Comparison of ENCODE assay signal across 24 cellular contexts in genomic region chr12:108753969-108754368, GRCh38. TPM values are rescaled to one million over a fixed set of nuclear protein-coding genes. Genes with fewer than 3 reads are reported as not detected.
A peak's percentile ranks its signal among the peaks of the same experiment; 100 is the strongest.
DNase-seq lines count a peak whose midpoint lies in the region; ATAC-seq, FAIRE-seq and TF ChIP-seq lines count a peak whose summit lies in the region.
"Had no signal": no experiment of that assay in that cellular context is flagged by ENCODE, and none has a peak within 500 bp of the region (broad histone marks: within the 10 kb centered on the region; RNA-seq: fewer than 3 reads in every experiment).

No MANE protein-coding gene starts in this region.

- no TSS peak for BruUV-seq in K562 (replicated peaks; lab: Mats Ljungman, UMichigan)
- BruUV-seq in PC-9 (replicated peaks; lab: Mats Ljungman, UMichigan) = no TSS peak

- H3K9me1 ChIP-seq in K562 (ENCODE audit: control insufficient read depth, insufficient read depth, low read length) = no peaks in the 10 kb centered on the region

- H3F3A ChIP-seq in PC-9 (ENCODE audit: insufficient read depth, low read depth) = no peaks in the 10 kb centered on the region

- no peak overlapping the region for H3K27ac Mint-ChIP-seq in activated CD4-positive, alpha-beta T cell treated with anti-CD3 and anti-CD28 coated beads, Interleukin-2, amount 10 ng/mL, durations not matched to agents 7 days and 5 days
- H3K27ac Mint-ChIP-seq: CD4-positive, CD25-positive, alpha-beta regulatory T cell; CD8-positive, alpha-beta memory T cell; H9 had no signal

- FAIRE-seq in K562 (lab: Jason Lieb, UNC) (no peak), kidney (lab: Jason Lieb, UNC) (no peak)
- FAIRE-seq: A204.1, G401.6, GM12891, H1 had no signal

- H3K9ac ChIP-seq in K562 (ENCODE audit: insufficient read depth in 1 of 2, low read depth in 2 of 2, low read length in 2 of 2) (no peak overlapping the region), kidney (ENCODE audit: low read length in 2 of 2) (no peak overlapping the region)

- in situ Hi-C loops in K562 (cut with MboI) = no loop called here

- TF ChIP-seq EP300 in K562 (IDR thresholded peaks at IDR 0.05; ENCODE audit: low read length) = no peak

- no peaks in the 10 kb centered on the region for H3K4me1 ChIP-seq in K562 (replicated peaks in 1 of 2; ENCODE audit: control insufficient read depth in 2 of 2, insufficient read depth in 2 of 2, low read length in 2 of 2)
- H3K4me1 ChIP-seq in kidney (ENCODE audit: control insufficient read depth in 1 of 2, insufficient read depth in 1 of 2, low read depth in 1 of 2, low read length in 2 of 2) = peaks cover 0 to 12% of the 10 kb centered on the region in 2 donors
- no peaks in the 10 kb centered on the region for H3K4me1 ChIP-seq in PC-9 (replicated peaks; ENCODE audit: insufficient read depth)
- H3K4me1 ChIP-seq: BE2C had no signal

- H3K36me3 ChIP-seq in K562 (ENCODE audit: control insufficient read depth, insufficient read depth, low read length) (no peaks in the 10 kb centered on the region), kidney (ENCODE audit: control insufficient read depth in 1 of 2, insufficient read depth in 2 of 2, low read length in 2 of 2) (no peaks in the 10 kb centered on the region), PC-9 (ENCODE audit: low read depth) (no peaks in the 10 kb centered on the region)
- H3K36me3 ChIP-seq: BE2C had no signal

- ATAC-seq in K562 = no peak
- ATAC-seq in HG02938 (IDR thresholded peaks at IDR 0.05; ENCODE audit: unreplicated experiment) = no peak

- H3K27ac ChIP-seq in K562 (ENCODE audit: extremely low read depth, low read depth, low read length) = no peak overlapping the region
- no peak overlapping the region for H3K27ac ChIP-seq in kidney (ENCODE audit: low read depth in 2 of 2, low read length in 2 of 2)
- no peak overlapping the region for H3K27ac ChIP-seq in PC-9
- H3K27ac ChIP-seq: HL-60 had no signal

- no peaks in the 10 kb centered on the region for H3K27me3 Mint-ChIP-seq in activated CD4-positive, alpha-beta T cell treated with anti-CD3 and anti-CD28 coated beads, Interleukin-2, amount 10 ng/mL, durations not matched to agents 7 days and 5 days

- H2AFZ ChIP-seq in K562 (ENCODE audit: low read depth, low read length) (no peak overlapping the region), PC-9 (no peak overlapping the region)

- intact Hi-C loops in K562 (cut with micrococcal nuclease) = no loop called here
- intact Hi-C loops in kidney (cut with DNase I) = no loop called here
- intact Hi-C loops in posterior vena cava (cut with DNase I) = no loop called here
- intact Hi-C loops in PC-9 (cut with micrococcal nuclease; ENCODE audit: unreplicated experiment) = no loop called here

- H3K27me3 ChIP-seq in K562 (ENCODE audit: control insufficient read depth in 2 of 2, insufficient read depth in 2 of 2, low read length in 2 of 2) (no peaks in the 10 kb centered on the region), PC-9 (ENCODE audit: insufficient read depth, low read depth) (no peaks in the 10 kb centered on the region)
- H3K27me3 ChIP-seq: BE2C had no signal

- H3K79me2 ChIP-seq in K562 (ENCODE audit: control insufficient read depth, insufficient read depth, low read length) = no peaks in the 10 kb centered on the region
- H3K79me2 ChIP-seq in PC-9 (ENCODE audit: low read depth) = no peaks in the 10 kb centered on the region

- POLR2A ChIA-PET in K562 (lab: Yijun Ruan, JAX) (interaction anchor here (0.6 kb wide), 1 partner anchor 22 kb away, joined by 3 read pairs; no protein-coding TSS in a partner anchor), PC-9 (lab: Charles Lee; ENCODE audit: unreplicated experiment) (no interaction called here)
- POLR2A ChIA-PET in activated CD4-positive, alpha-beta T cell treated with anti-CD3 and anti-CD28 coated beads, Interleukin-2, amount 10 ng/mL, durations not matched to agents 7 days and 5 days (lab: Charles Lee) = no interaction called here

- no peak for TF ChIP-seq RAD21 in K562 (CRISPR knock-in tag; conservative IDR thresholded peaks at IDR 0.05 in 1 of 2, IDR thresholded peaks at IDR 0.05 in 1 of 2)

- TF ChIP-seq CTCF in K562 (IDR thresholded peaks at IDR 0.05 in 2 of 3, conservative IDR thresholded peaks at IDR 0.05 in 1 of 3; ENCODE audit: insufficient read depth in 2 of 3, low read depth in 1 of 3, low read length in 3 of 3) = no peak
- no peak for TF ChIP-seq CTCF in kidney (IDR thresholded peaks at IDR 0.05; ENCODE audit: borderline replicate concordance, extremely low read depth, insufficient read depth)
- no peak for TF ChIP-seq CTCF in PC-9 (conservative IDR thresholded peaks at IDR 0.05)

- TF ChIP-seq POLR2A in K562 (conservative IDR thresholded peaks at IDR 0.05) = no peak

- H3K4me3 ChIP-seq in K562 (no peak overlapping the region), kidney (ENCODE audit: low read length in 2 of 2) (no peak overlapping the region), PC-9 (no peak overlapping the region)

- H3K9me3 Mint-ChIP-seq in activated CD4-positive, alpha-beta T cell treated with anti-CD3 and anti-CD28 coated beads, Interleukin-2, amount 10 ng/mL, durations not matched to agents 7 days and 5 days = no peaks in the 10 kb centered on the region
- H3K9me3 Mint-ChIP-seq: CD4-positive, CD25-positive, alpha-beta regulatory T cell; CD8-positive, alpha-beta memory T cell; H9 had no signal

- H3K4me3 Mint-ChIP-seq in activated CD4-positive, alpha-beta T cell treated with anti-CD3 and anti-CD28 coated beads, Interleukin-2, amount 10 ng/mL, durations not matched to agents 7 days and 5 days = no peak overlapping the region
- H3K4me3 Mint-ChIP-seq: CD4-positive, CD25-positive, alpha-beta regulatory T cell; CD8-positive, alpha-beta memory T cell; H9 had no signal

- H4K20me1 ChIP-seq in K562 (replicated peaks; ENCODE audit: control insufficient read depth, insufficient read depth, low read length) (no peaks in the 10 kb centered on the region), PC-9 (ENCODE audit: insufficient read depth) (no peaks in the 10 kb centered on the region)

- no peaks in the 10 kb centered on the region for H3K9me3 ChIP-seq in K562 (replicated peaks; ENCODE audit: control insufficient read depth, insufficient read depth, low read depth, low read length)
- H3K9me3 ChIP-seq in kidney (ENCODE audit: control insufficient read depth in 1 of 2, low read length in 2 of 2) = no peaks in the 10 kb centered on the region
- no peaks in the 10 kb centered on the region for H3K9me3 ChIP-seq in PC-9 (ENCODE audit: insufficient read depth, low read depth)
- H3K9me3 ChIP-seq: BE2C had no signal

- DNase-seq in NCI-H69 (lab: John Stamatoyannopoulos, UW) (peak; percentile 68), K562 (ENCODE audit: extremely low read depth in 1 of 4, low spot score in 3 of 4) (no peak), kidney (peak; percentile 49), posterior vena cava (ENCODE audit: low spot score) (peak; percentile 45), NCI-H2227 (lab: John Stamatoyannopoulos, UW; ENCODE audit: unreplicated experiment) (no peak), PC-9 (no peak)
- DNase-seq in activated CD4-positive, alpha-beta T cell treated with anti-CD3 and anti-CD28 coated beads, Interleukin-2, amount 10 ng/mL, durations not matched to agents 7 days and 5 days = no peak
- DNase-seq: ACHN; BE2C; C1 segment of cervical spinal cord; CD4-positive, CD25-positive, alpha-beta regulatory T cell; COR-L47; DMS 273 treated with DMSO at 0.1 percent for 48 hours; DMS53; H9; IMR-90; KBM-7 had no signal

- H3K4me2 ChIP-seq in K562 (ENCODE audit: insufficient read depth, low read length) (no peak overlapping the region), PC-9 (no peak overlapping the region)

- no peaks in the 10 kb centered on the region for H3K36me3 Mint-ChIP-seq in activated CD4-positive, alpha-beta T cell treated with anti-CD3 and anti-CD28 coated beads, Interleukin-2, amount 10 ng/mL, durations not matched to agents 7 days and 5 days (ENCODE audit: low read depth)
- H3K36me3 Mint-ChIP-seq: CD4-positive, CD25-positive, alpha-beta regulatory T cell; CD8-positive, alpha-beta memory T cell had no signal

- no peaks in the 10 kb centered on the region for H3K4me1 Mint-ChIP-seq in activated CD4-positive, alpha-beta T cell treated with anti-CD3 and anti-CD28 coated beads, Interleukin-2, amount 10 ng/mL, durations not matched to agents 7 days and 5 days
- H3K4me1 Mint-ChIP-seq: CD8-positive, alpha-beta memory T cell; H9 had no signal

- no peaks in the 10 kb centered on the region for H3K9me2 ChIP-seq in PC-9 (ENCODE audit: insufficient read depth)

- CTCF ChIA-PET in K562 (lab: Yijun Ruan, JAX; ENCODE audit: low intra/inter-chr PET ratio) = no interaction called here
- CTCF ChIA-PET in activated CD4-positive, alpha-beta T cell treated with anti-CD3 and anti-CD28 coated beads, Interleukin-2, amount 10 ng/mL, durations not matched to agents 7 days and 5 days (lab: Charles Lee) = interaction anchor here (1.5 kb wide), 1 partner anchor 10 kb away, joined by 3 read pairs; no protein-coding TSS in a partner anchor
- CTCF ChIA-PET in PC-9 (lab: Charles Lee) = no interaction called here

- WGBS in K562 (ENCODE audit: insufficient coverage, low coverage, missing lambda C conversion rate) = 20% methylated on average over 7 of the region's 7 CpGs

TF ChIP-seq in K562, 482 proteins besides CTCF, POLR2A, EP300 and RAD21:
- TF ChIP-seq RBM25 (IDR thresholded peaks at IDR 0.05; ENCODE audit: low read depth, low read length, severe bottlenecking) (peak; percentile 2), NCOA6 (IDR thresholded peaks at IDR 0.05) (no peak)

RNA-seq across cellular contexts. Expression of gene CORO1C, which starts 22.7 kb away (rescaled TPM):
- total RNA-seq in K562 (2011; cell fraction: chromatin; rRNA removed; ENCODE audit: low replicate concordance) = 275 and 365 TPM in 2 replicates
- total RNA-seq in K562 (2011; cell fraction: nucleolus; rRNA removed) = 109 and 134 TPM in 2 replicates
- total RNA-seq in K562 (2011; cell fraction: nucleoplasm; rRNA removed) = 215 and 268 TPM in 2 replicates
- 118 and 123 TPM in 2 replicates for total RNA-seq in K562 (2014; rRNA removed)
- total RNA-seq in K562 (2014; rRNA removed; fragmentation: Illumina TruSeq; extraction: Trizol) = 154 and 166 TPM in 2 replicates
- total RNA-seq in K562 (2015; rRNA removed; fragmentation: Illumina TruSeq; extraction: Trizol) = 141 and 147 TPM in 2 replicates
- 206 TPM in 2 replicates for total RNA-seq in K562 (2021)
- 265 and 280 TPM in 2 replicates for polyA plus RNA-seq in K562 (2011; rRNA removed)
- 140 and 201 TPM in 2 replicates for polyA plus RNA-seq in K562 (2011; cell fraction: cytosol; rRNA removed)
- 132 and 151 TPM in 2 replicates for polyA plus RNA-seq in K562 (2011; cell fraction: nucleus; rRNA removed)
- 106 and 126 TPM in 2 replicates for polyA plus RNA-seq in K562 (2012)
- 142 and 159 TPM in 2 replicates for polyA plus RNA-seq in K562 (2014; fragmentation: Illumina TruSeq; extraction: Trizol)
- 10 to 100 TPM; 55.2 to 68.6 TPM for polyA plus RNA-seq in K562 (2014; fragmentation: Nextera tagmentation; extraction: Ambion mirVana)
- polyA plus RNA-seq in K562 (2014; rRNA removed) = 125 and 150 TPM in 2 replicates
- 667 and 775 TPM in 2 replicates for polyA minus RNA-seq in K562 (2011; rRNA and poly(A)+ RNA removed)
- 210 and 245 TPM in 2 replicates for polyA minus RNA-seq in K562 (2011; cell fraction: cytosol; rRNA and poly(A)+ RNA removed)
- 85.0 and 160 TPM in 2 replicates for polyA minus RNA-seq in K562 (2011; cell fraction: nucleus; rRNA and poly(A)+ RNA removed)
- total RNA-seq in kidney = 104 TPM
- 16.6 TPM for polyA plus RNA-seq in kidney (ENCODE audit: insufficient read depth, low read depth, low replicate concordance)
- 100 to 1,000 TPM; 361 to 548 TPM for total RNA-seq in posterior vena cava
- total RNA-seq in activated CD4-positive, alpha-beta T cell treated with anti-CD3 and anti-CD28 coated beads, Interleukin-2, amount 10 ng/mL, durations not matched to agents 7 days and 5 days = 10 to 100 TPM; 38.5 to 41.3 TPM
- 122 and 139 TPM in 2 replicates for total RNA-seq in PC-9 (2021)

Comparison
In these comparisons a context has a peak if more than half of its experiments do, and no peak if none do; other contexts are left out.
1. DNase-seq: peak in NCI-H69 (single experiment), kidney (single experiment) and posterior vena cava (single experiment); none in K562 (0 of 4), NCI-H2227 (single experiment), activated CD4-positive, alpha-beta T cell treated with anti-CD3 and anti-CD28 coated beads, Interleukin-2, amount 10 ng/mL, durations not matched to agents 7 days and 5 days (single experiment) and PC-9 (0 of 2).